Comparison of ENCODE assay signal across 14 cellular contexts in the genomic region with DNA sequence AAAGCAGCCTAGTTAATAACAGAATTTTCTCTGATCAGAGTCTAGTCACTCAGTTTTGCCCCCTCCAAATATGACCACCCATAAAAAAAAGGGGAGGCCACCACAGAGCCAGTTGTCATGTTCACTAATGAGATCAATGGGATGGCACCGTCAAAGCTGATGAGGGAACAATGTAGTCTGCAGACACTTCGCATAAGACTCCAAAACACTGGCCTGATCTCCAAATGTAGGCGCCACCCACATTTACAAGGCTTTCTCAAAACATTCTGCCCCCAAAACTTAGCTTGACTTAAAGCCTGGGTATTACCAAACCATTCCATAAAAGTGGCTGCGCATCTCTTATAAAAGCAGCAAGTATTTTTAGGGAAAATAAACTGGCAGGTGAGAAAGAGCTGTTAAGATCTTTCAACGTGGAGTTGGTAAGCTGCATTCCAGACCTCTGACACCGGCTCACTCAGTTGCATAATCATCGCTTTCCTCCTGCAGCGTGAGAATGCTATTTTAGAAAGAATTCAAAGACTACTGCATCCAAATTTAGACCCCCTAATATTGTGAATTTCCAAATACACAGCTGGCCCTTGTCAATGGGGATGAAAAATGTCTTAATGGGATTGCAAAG. TPM values are rescaled to one million over a fixed set of nuclear protein-coding genes. Genes with fewer than 3 reads are reported as not detected.
A peak's percentile ranks its signal among the peaks of the same experiment; 100 is the strongest.
DNase-seq lines count a peak whose midpoint lies in the region; ATAC-seq, FAIRE-seq and TF ChIP-seq lines count a peak whose summit lies in the region.
"Had no signal": no experiment of that assay in that cellular context is flagged by ENCODE, and none has a peak within 500 bp of the region (broad histone marks: within the 10 kb centered on the region; RNA-seq: fewer than 3 reads in every experiment).

No MANE protein-coding gene starts in this region.

- ATAC-seq in K562 (no peak), HG03175 (IDR thresholded peaks at IDR 0.05; ENCODE audit: unreplicated experiment) (no peak)

- no peak for TF ChIP-seq EP300 in K562 (IDR thresholded peaks at IDR 0.05; ENCODE audit: low read length)

- no peak overlapping the region for H3K9ac ChIP-seq in K562 (ENCODE audit: insufficient read depth in 1 of 2, low read depth in 2 of 2, low read length in 2 of 2)

- no peaks in the 10 kb centered on the region for H4K20me1 ChIP-seq in K562 (replicated peaks; ENCODE audit: control insufficient read depth, insufficient read depth, low read length)

- H3K4me1 ChIP-seq in K562 (replicated peaks in 1 of 2; ENCODE audit: control insufficient read depth in 2 of 2, insufficient read depth in 2 of 2, low read length in 2 of 2), result peaks cover 10 to 19% of the 10 kb centered on the region in 2 experiments

- no peak for TF ChIP-seq RAD21 in K562 (CRISPR knock-in tag; conservative IDR thresholded peaks at IDR 0.05 in 1 of 2, IDR thresholded peaks at IDR 0.05 in 1 of 2)

- H3K4me3 ChIP-seq in AG09309 (ENCODE audit: control insufficient read depth, low read depth, low read length) (no peak overlapping the region), K562 (no peak overlapping the region)
- H3K4me3 ChIP-seq: esophagus squamous epithelium had no signal

- H3K79me2 ChIP-seq in K562 (ENCODE audit: control insufficient read depth, insufficient read depth, low read length), result peaks cover 24% of the 10 kb centered on the region

- no peak overlapping the region for H2AFZ ChIP-seq in K562 (ENCODE audit: low read depth, low read length)

- CTCF ChIA-PET in K562 (lab: Yijun Ruan, JAX; ENCODE audit: low intra/inter-chr PET ratio), result interaction anchor here (0.5 kb wide), 1 partner anchor 38 kb away, joined by 4 read pairs; no protein-coding TSS in a partner anchor

- BruUV-seq in K562 (replicated peaks; lab: Mats Ljungman, UMichigan), result no TSS peak

- no peak for TF ChIP-seq POLR2A in K562 (conservative IDR thresholded peaks at IDR 0.05)

- peaks cover 3% of the 10 kb centered on the region for H3K9me1 ChIP-seq in K562 (ENCODE audit: control insufficient read depth, insufficient read depth, low read length)

- H3K36me3 ChIP-seq in K562 (ENCODE audit: control insufficient read depth, insufficient read depth, low read length), result peaks cover 14% of the 10 kb centered on the region; the same call in 2 of the 3 replicates
- H3K36me3 ChIP-seq: esophagus squamous epithelium had no signal

- FAIRE-seq in K562 (lab: Jason Lieb, UNC), result peak; percentile 26
- FAIRE-seq: TTC549 had no signal

- POLR2A ChIA-PET in K562 (lab: Yijun Ruan, JAX), result interaction anchor here (0.8 to 5.1 kb wide), 6 partner anchors 9 to 127 kb away, joined by 3 to 33 read pairs (median 3); no protein-coding TSS in a partner anchor

- TF ChIP-seq CTCF in AG09309 (IDR thresholded peaks at IDR 0.05; ENCODE audit: control insufficient read depth, insufficient read depth, low read depth, low read length, missing control alignments), result no peak
- no peak for TF ChIP-seq CTCF in K562 (IDR thresholded peaks at IDR 0.05 in 2 of 3, conservative IDR thresholded peaks at IDR 0.05 in 1 of 3; ENCODE audit: insufficient read depth in 2 of 3, low read depth in 1 of 3, low read length in 3 of 3)
- TF ChIP-seq CTCF in GM13976 (IDR thresholded peaks at IDR 0.05; ENCODE audit: borderline replicate concordance, control extremely low read depth, extremely low read depth, insufficient read depth, missing control alignments), result no peak

- no peak overlapping the region for H3K4me2 ChIP-seq in K562 (ENCODE audit: insufficient read depth, low read length)

- DNase-seq in AG09309 (ENCODE audit: low read depth) (peak; percentile 61), HuH-7.5 (ENCODE audit: low spot score) (peak; percentile 33), K562 (ENCODE audit: extremely low read depth in 1 of 4, low spot score in 3 of 4) (peak in 1 of 4 experiments; percentile 33), kidney tubule cell (ENCODE audit: low spot score) (peak; percentile 67), NCI-H446 treated with DMSO at 0.1 percent for 48 hours (lab: John Stamatoyannopoulos, UW) (no peak), GM13976 (ENCODE audit: low spot score) (no peak), foreskin melanocyte (no peak)
- DNase-seq: activated naive CD4-positive, alpha-beta T cell treated with Interleukin-2 at 50 U/mL for 16 hours; CD4-positive, alpha-beta T cell; esophagus squamous epithelium; GOT3; NCI-H524 treated with DMSO at 0.1 percent for 48 hours had no signal

- H3K27ac ChIP-seq in K562 (ENCODE audit: extremely low read depth, low read depth, low read length), result no peak overlapping the region
- H3K27ac ChIP-seq: esophagus squamous epithelium had no signal

- WGBS in K562 (ENCODE audit: insufficient coverage, low coverage, missing lambda C conversion rate), result 40% methylated on average over 8 of the region's 8 CpGs

- intact Hi-C loops in K562 (cut with micrococcal nuclease), result no loop called here

- peaks cover 8% of the 10 kb centered on the region; the same call in 1 of the 2 replicates for H3K9me3 ChIP-seq in K562 (replicated peaks; ENCODE audit: control insufficient read depth, insufficient read depth, low read depth, low read length)
- H3K9me3 ChIP-seq: esophagus squamous epithelium had no signal

- H3K27me3 ChIP-seq in K562 (ENCODE audit: control insufficient read depth in 2 of 2, insufficient read depth in 2 of 2, low read length in 2 of 2), result no peaks in the 10 kb centered on the region
- H3K27me3 ChIP-seq: esophagus squamous epithelium had no signal

- in situ Hi-C loops in K562 (cut with MboI), result no loop called here
- in situ Hi-C loops in GM13976 (cut with MboI; ENCODE audit: low sequenced_read_pairs, unreplicated experiment), result no loop called here

TF ChIP-seq in K562, 482 proteins besides CTCF, POLR2A, EP300 and RAD21 (continues in another document):
- no peak for TF ChIP-seq HDAC3 (IDR thresholded peaks at IDR 0.05; ENCODE audit: borderline replicate concordance, partially characterized antibody)
- TF ChIP-seq MEIS2 (IDR thresholded peaks at IDR 0.05; ENCODE audit: partially characterized antibody), result peak; percentile 7
- TF ChIP-seq SP2 (IDR thresholded peaks at IDR 0.05; ENCODE audit: extremely low read depth, low read depth, low read length, poor library complexity, severe bottlenecking), result no peak
- peak; percentile 55; the same call in 1 of the 2 replicates for TF ChIP-seq JUND (IDR thresholded peaks at IDR 0.05; ENCODE audit: borderline replicate concordance, low read depth, low read length)
- no peak for TF ChIP-seq JUND (tag; IDR thresholded peaks at IDR 0.05; ENCODE audit: borderline replicate concordance, low read depth, low read length)
- no peak for TF ChIP-seq ZNF12 (CRISPR knock-in tag; IDR thresholded peaks at IDR 0.05)
- TF ChIP-seq FOXA3 (CRISPR knock-in tag; conservative IDR thresholded peaks at IDR 0.05 in 1 of 2, IDR thresholded peaks at IDR 0.05 in 1 of 2), result no peak
- 0 out of 2 replicates have a peak, but pooled peaks have one; percentile 6 for TF ChIP-seq ZNF316 (IDR thresholded peaks at IDR 0.05)
- 0 out of 2 replicates have a peak, but pooled peaks have one; percentile 36 for TF ChIP-seq DPF2 (IDR thresholded peaks at IDR 0.05)
- no peak for TF ChIP-seq POLR2G (IDR thresholded peaks at IDR 0.05; ENCODE audit: low read depth, low read length)
- TF ChIP-seq NR2C1 (IDR thresholded peaks at IDR 0.05), result 0 out of 2 replicates have a peak, but pooled peaks have one; percentile 13
- no peak for TF ChIP-seq NR2C1 (tag; IDR thresholded peaks at IDR 0.05)
- TF ChIP-seq, protein P1, sequence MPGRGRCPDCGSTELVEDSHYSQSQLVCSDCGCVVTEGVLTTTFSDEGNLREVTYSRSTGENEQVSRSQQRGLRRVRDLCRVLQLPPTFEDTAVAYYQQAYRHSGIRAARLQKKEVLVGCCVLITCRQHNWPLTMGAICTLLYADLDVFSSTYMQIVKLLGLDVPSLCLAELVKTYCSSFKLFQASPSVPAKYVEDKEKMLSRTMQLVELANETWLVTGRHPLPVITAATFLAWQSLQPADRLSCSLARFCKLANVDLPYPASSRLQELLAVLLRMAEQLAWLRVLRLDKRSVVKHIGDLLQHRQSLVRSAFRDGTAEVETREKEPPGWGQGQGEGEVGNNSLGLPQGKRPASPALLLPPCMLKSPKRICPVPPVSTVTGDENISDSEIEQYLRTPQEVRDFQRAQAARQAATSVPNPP (IDR thresholded peaks at IDR 0.05; ENCODE audit: borderline replicate concordance, insufficient read depth, insufficient read length), result no peak
- TF ChIP-seq, protein P2, sequence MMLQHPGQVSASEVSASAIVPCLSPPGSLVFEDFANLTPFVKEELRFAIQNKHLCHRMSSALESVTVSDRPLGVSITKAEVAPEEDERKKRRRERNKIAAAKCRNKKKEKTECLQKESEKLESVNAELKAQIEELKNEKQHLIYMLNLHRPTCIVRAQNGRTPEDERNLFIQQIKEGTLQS (IDR thresholded peaks at IDR 0.05), result peak; percentile 74
- TF ChIP-seq, protein P2 (CRISPR knock-in tag; conservative IDR thresholded peaks at IDR 0.05), result no peak
- TF ChIP-seq CEBPB (tag; IDR thresholded peaks at IDR 0.05), result peak; percentile 95
- TF ChIP-seq CTBP1 (IDR thresholded peaks at IDR 0.05; ENCODE audit: borderline replicate concordance), result peak; percentile 13; the same call in 1 of the 2 replicates

RNA-seq across cellular contexts. Expression of a gene that starts 59.3 kb away (rescaled TPM):
- total RNA-seq in K562 (2011; cell fraction: chromatin; rRNA removed; ENCODE audit: low replicate concordance), result 88.3 and 95.2 TPM in 2 replicates
- total RNA-seq in K562 (2011; cell fraction: nucleolus; rRNA removed), result 51.5 and 54.2 TPM in 2 replicates
- 88.9 and 141 TPM in 2 replicates for total RNA-seq in K562 (2011; cell fraction: nucleoplasm; rRNA removed)
- 49.4 and 56.9 TPM in 2 replicates for total RNA-seq in K562 (2014; rRNA removed)
- total RNA-seq in K562 (2014; rRNA removed; fragmentation: Illumina TruSeq; extraction: Trizol), result 61.1 and 64.2 TPM in 2 replicates
- 48.4 and 49.8 TPM in 2 replicates for total RNA-seq in K562 (2015; rRNA removed; fragmentation: Illumina TruSeq; extraction: Trizol)
- 51.8 and 59.4 TPM in 2 replicates for total RNA-seq in K562 (2021)
- 107 and 108 TPM in 2 replicates for polyA plus RNA-seq in K562 (2011; rRNA removed)
- polyA plus RNA-seq in K562 (2011; cell fraction: cytosol; rRNA removed), result 40.2 and 54.9 TPM in 2 replicates
- 48.4 and 66.4 TPM in 2 replicates for polyA plus RNA-seq in K562 (2011; cell fraction: nucleus; rRNA removed)
- polyA plus RNA-seq in K562 (2012), result 57.0 and 64.2 TPM in 2 replicates
- 71.0 and 72.2 TPM in 2 replicates for polyA plus RNA-seq in K562 (2014; fragmentation: Illumina TruSeq; extraction: Trizol)
- polyA plus RNA-seq in K562 (2014; fragmentation: Nextera tagmentation; extraction: Ambion mirVana), result 10 to 100 TPM; 74.5 to 86.8 TPM
- polyA plus RNA-seq in K562 (2014; rRNA removed), result 55.2 and 59.5 TPM in 2 replicates
- 60.0 and 78.8 TPM in 2 replicates for polyA minus RNA-seq in K562 (2011; rRNA and poly(A)+ RNA removed)
- polyA minus RNA-seq in K562 (2011; cell fraction: cytosol; rRNA and poly(A)+ RNA removed), result 16.2 and 25.4 TPM in 2 replicates
- 29.8 and 53.8 TPM in 2 replicates for polyA minus RNA-seq in K562 (2011; cell fraction: nucleus; rRNA and poly(A)+ RNA removed)

Comparison
In these comparisons a context has a peak if more than half of its experiments do, and no peak if none do; other contexts are left out.
1. DNase-seq: peak in AG09309 (single experiment), HuH-7.5 (single experiment) and kidney tubule cell (single experiment); none in NCI-H446 treated with DMSO at 0.1 percent for 48 hours (single experiment), GM13976 (single experiment) and foreskin melanocyte (single experiment).